In the genomic region with DNA sequence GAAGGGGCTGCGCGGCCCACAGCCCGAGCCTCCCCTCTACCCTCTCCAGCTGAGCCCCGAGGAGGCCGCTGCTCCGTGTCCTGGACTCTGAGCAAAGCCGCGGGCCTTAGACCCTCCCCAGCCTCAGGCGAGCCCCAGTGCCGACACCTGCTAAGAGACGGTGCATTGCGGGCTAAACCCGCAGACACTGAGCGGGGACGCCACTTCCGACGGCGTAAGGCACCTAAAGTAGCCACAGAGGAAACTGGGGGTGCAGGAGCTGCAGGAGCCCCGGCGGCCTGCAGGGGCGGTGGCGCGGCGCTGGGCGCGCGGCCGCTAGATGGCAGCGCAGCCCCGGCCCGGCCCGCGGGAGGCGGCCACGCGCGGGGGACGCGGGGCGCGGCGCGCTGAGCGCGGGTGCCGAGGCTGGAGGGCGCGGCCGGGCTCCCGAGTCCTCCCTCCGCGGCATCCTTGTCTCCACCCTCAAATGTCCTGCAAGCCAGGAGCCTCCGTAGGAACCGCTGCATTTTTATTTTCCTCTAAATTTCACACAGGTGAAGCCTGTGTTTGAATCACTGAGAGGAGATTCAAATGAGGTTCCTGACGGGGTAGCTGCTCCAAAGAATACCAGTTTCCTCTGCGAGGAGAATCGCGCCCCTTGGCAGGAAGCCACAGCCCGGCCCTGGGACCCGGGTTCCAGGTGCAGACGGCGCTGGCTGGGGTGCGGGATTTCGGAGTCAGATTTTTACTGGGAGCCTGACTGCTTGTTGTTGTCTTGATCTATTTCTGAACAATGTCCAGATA, we compare ENCODE assay signal across 8 cellular contexts.
DNase-seq lines count a peak whose midpoint lies in the region; ATAC-seq, FAIRE-seq and TF ChIP-seq lines count a peak whose summit lies in the region.

No MANE protein-coding gene starts in this region.

- H3K4me3 ChIP-seq in A549 (peak overlapping the region; percentile 41), fibroblast of the aortic adventitia (ENCODE audit: low read depth, low read length) (no peak overlapping the region), transverse colon (peak overlapping the region in 2 of 4 donors; percentile 14 to 30)

- in situ Hi-C loops in transverse colon (cut with MboI; ENCODE audit: low pct_ligation_motif_present in 1 of 4, low pct_unique_long_range_greater_than_20kb in 1 of 4, low sequenced_read_pairs in 3 of 4), result no loop called here

- peak; percentile 98 to 99 for ATAC-seq in A549
- peak; percentile 99 for ATAC-seq in GM18519 (IDR thresholded peaks at IDR 0.05; ENCODE audit: low FRiP score, unreplicated experiment)
- peak; percentile 89 for ATAC-seq in HG03025 (IDR thresholded peaks at IDR 0.05; ENCODE audit: low FRiP score, unreplicated experiment)
- peak; percentile 96 for ATAC-seq in omental fat pad (ENCODE audit: low FRiP score)

- TF ChIP-seq CTCF in A549 (IDR thresholded peaks at IDR 0.05) (peak; percentile 92), fibroblast of the aortic adventitia (IDR thresholded peaks at IDR 0.05; ENCODE audit: insufficient read depth, low read length) (peak; percentile 44), omental fat pad (IDR thresholded peaks at IDR 0.05) (peak in 1 of 3 donors; percentile 69), transverse colon (IDR thresholded peaks at IDR 0.05) (peak; percentile 40 to 67 (median 60))

- 12% methylated on average over 20 of the region's 64 CpGs for WGBS in A549 (ENCODE audit: missing lambda C conversion rate)
- 8 to 80% methylated on average over 1 to 35 of the region's 64 CpGs for WGBS in transverse colon (ENCODE audit: low coverage in 1 of 2), 2 donors

- H3K4me1 ChIP-seq in A549, result no peaks in the 10 kb centered on the region
- H3K4me1 ChIP-seq in transverse colon, result peaks cover 2 to 7% (median 5%) of the 10 kb centered on the region in 4 donors

- TF ChIP-seq EP300 in A549 (IDR thresholded peaks at IDR 0.05) (no peak), transverse colon (IDR thresholded peaks at IDR 0.05; ENCODE audit: low read depth) (no peak)

- no peaks in the 10 kb centered on the region for H3K9me3 ChIP-seq in A549
- H3K9me3 ChIP-seq in transverse colon, result no peaks in the 10 kb centered on the region

- H3K27ac ChIP-seq in A549 (peak overlapping the region; percentile 33 to 70; a peak in 2 of 6 replicates), transverse colon (no peak overlapping the region)

- H3K36me3 ChIP-seq in transverse colon, result no peaks in the 10 kb centered on the region

- peaks cover 14% of the 10 kb centered on the region for H3K27me3 ChIP-seq in transverse colon

- POLR2A ChIA-PET in A549 (lab: Yijun Ruan, JAX), result no interaction called here

- CTCF ChIA-PET in A549 (lab: Yijun Ruan, JAX), result interaction anchor here (0.6 to 1.5 kb wide), 10 partner anchors 9 to 844 kb away, joined by 3 to 4 read pairs (median 3); no protein-coding TSS in a partner anchor

- TF ChIP-seq POLR2A in A549 (IDR thresholded peaks at IDR 0.05; ENCODE audit: low read length) (no peak), transverse colon (IDR thresholded peaks at IDR 0.05) (no peak)

- DNase-seq in A549 (ENCODE audit: low read depth in 1 of 2, low spot score in 1 of 2) (peak; percentile 21 to 33), NCI-H345 treated with DMSO at 0.1 percent for 48 hours (lab: John Stamatoyannopoulos, UW; ENCODE audit: unreplicated experiment) (peak; percentile 74), activated T-cell treated with anti-CD3 and anti-CD28 coated beads for 4 hours (peak; percentile 18), fibroblast of the aortic adventitia (ENCODE audit: low read depth) (no peak), omental fat pad (ENCODE audit: low spot score) (no peak), transverse colon (peak; percentile 14)

- H3K4me2 ChIP-seq in A549, result peak overlapping the region; percentile 88

- no peak for FAIRE-seq in A549 (lab: Jason Lieb, UNC)

- intact Hi-C loops in transverse colon (cut with DNase I; ENCODE audit: low total_unique reads), result no loop called here

- TF ChIP-seq RAD21 in A549 (conservative IDR thresholded peaks at IDR 0.05 in 1 of 2, IDR thresholded peaks at IDR 0.05 in 1 of 2), result peak in 1 of 2 experiments; percentile 34; a peak in 3 of 5 replicates

TF ChIP-seq in A549, 52 proteins besides CTCF, POLR2A, EP300 and RAD21:
- TF ChIP-seq RFX5 (IDR thresholded peaks at IDR 0.05) (no peak), SMC3 (IDR thresholded peaks at IDR 0.05) (peak; percentile 53; the same call in 2 of the 3 replicates)

Comparison
In these comparisons a context has a peak if more than half of its experiments do, and no peak if none do; other contexts are left out.
1. DNase-seq: peak in A549 (2 of 2), NCI-H345 treated with DMSO at 0.1 percent for 48 hours (single experiment), activated T-cell treated with anti-CD3 and anti-CD28 coated beads for 4 hours (single experiment) and transverse colon (single experiment); none in fibroblast of the aortic adventitia (single experiment) and omental fat pad (single experiment).
2. H3K27ac ChIP-seq: peak in A549 (2 of 2); none in transverse colon (0 of 4).
3. Peak in every context shown above with its lines, with median percentiles within 50 percentile points of each other: ATAC-seq.